In the genomic region with DNA sequence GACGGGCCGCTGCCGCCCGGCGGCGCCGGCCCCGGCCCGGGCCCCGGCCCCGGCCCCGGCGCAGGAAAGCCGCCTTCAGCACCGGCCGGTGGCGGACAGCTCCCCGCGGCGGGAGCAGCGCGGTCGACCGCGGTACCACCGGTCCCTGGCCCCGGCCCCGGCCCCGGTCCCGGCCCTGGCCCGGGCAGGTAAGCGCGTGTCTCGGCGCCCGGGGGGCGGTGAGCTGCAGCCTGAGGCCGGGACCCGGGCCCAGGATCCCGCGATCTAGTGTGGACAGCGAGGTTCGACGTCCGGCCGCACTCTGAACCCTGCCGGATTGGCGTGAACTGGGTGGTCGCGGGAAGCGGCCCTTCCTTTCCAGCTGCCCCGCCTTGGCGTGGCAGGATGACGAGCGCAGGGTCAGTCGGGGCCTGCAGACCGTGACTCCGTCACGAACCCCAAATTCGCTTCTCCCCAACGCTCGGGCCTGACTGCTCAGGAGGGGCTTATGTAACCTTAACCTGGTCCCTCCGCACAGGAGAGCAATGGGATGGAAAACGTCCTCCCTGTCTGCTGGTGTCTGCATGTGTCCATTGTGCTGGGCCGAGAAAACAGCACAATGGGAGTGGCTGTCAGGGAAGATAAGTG, we compare ENCODE assay signal across 8 cellular contexts. TPM values are rescaled to one million over a fixed set of nuclear protein-coding genes. Genes with fewer than 3 reads are reported as not detected.
A peak's percentile ranks its signal among the peaks of the same experiment; 100 is the strongest.
DNase-seq lines count a peak whose midpoint lies in the region; ATAC-seq and TF ChIP-seq lines count a peak whose summit lies in the region.

No MANE protein-coding gene starts in this region.

- H3K79me2 ChIP-seq in KMS-11 (ENCODE audit: insufficient read depth, low read depth), result no peaks in the 10 kb centered on the region

- no peaks in the 10 kb centered on the region for H4K20me1 ChIP-seq in KMS-11 (ENCODE audit: insufficient read depth)

- intact Hi-C loops in posterior vena cava (cut with DNase I), result loop anchor here in 1 of 2 donors (5.0 kb wide), 1 partner anchor 108 kb away; no protein-coding TSS in a partner anchor

- peaks cover 32% of the 10 kb centered on the region; the same call in 1 of the 2 replicates for H3K27me3 ChIP-seq in KMS-11 (ENCODE audit: insufficient read depth, low read depth)

- peak; percentile 29 for DNase-seq in COLO829 (ENCODE audit: low spot score)
- peak; percentile 41 for DNase-seq in activated T-helper 1 cell treated with Interleukin-2 at 50 U/mL for 16 hours (ENCODE audit: low read depth)
- DNase-seq in germinal center (ENCODE audit: low spot score), result peak; percentile 80
- peak; percentile 86 for DNase-seq in posterior vena cava (ENCODE audit: low spot score)
- no peak for DNase-seq in Kasumi-1 (lab: John Stamatoyannopoulos, UW)
- DNase-seq in ureter (ENCODE audit: low spot score), result no peak

- no peaks in the 10 kb centered on the region for H3K36me3 ChIP-seq in KMS-11 (ENCODE audit: insufficient read depth)

- no peak overlapping the region for H3K4me2 ChIP-seq in KMS-11

- no peak overlapping the region for H2AFZ ChIP-seq in KMS-11 (ENCODE audit: low read depth)

- H3K9ac ChIP-seq in KMS-11, result no peak overlapping the region

- no peaks in the 10 kb centered on the region for H3K4me1 ChIP-seq in KMS-11 (ENCODE audit: low read depth, poor library complexity, severe bottlenecking)

- peak overlapping the region; percentile 15 for H3K4me3 ChIP-seq in KMS-11 (IDR thresholded peaks at IDR 0.05; ENCODE audit: insufficient read depth, low read depth, low read length)

- no peak overlapping the region for H3K27ac ChIP-seq in KMS-11

- TF ChIP-seq CTCF in KMS-11 (conservative IDR thresholded peaks at IDR 0.05; ENCODE audit: low read depth, low read length), result no peak

- peak; percentile 45 for ATAC-seq in GM21528 (IDR thresholded peaks at IDR 0.05; ENCODE audit: low FRiP score, unreplicated experiment)

RNA-seq across cellular contexts. Expression of a gene that starts 0.5 kb away (rescaled TPM):
- total RNA-seq in posterior vena cava (under 1 TPM; 0.42 to 0.48 TPM), ureter (2.4 TPM)

Comparison
In these comparisons a context has a peak if more than half of its experiments do, and no peak if none do; other contexts are left out.
1. DNase-seq: peak in COLO829 (single experiment), activated T-helper 1 cell treated with Interleukin-2 at 50 U/mL for 16 hours (single experiment), germinal center (single experiment) and posterior vena cava (single experiment); none in Kasumi-1 (0 of 2) and ureter (single experiment).